ENCODE assay signal across 9 cellular contexts in the genomic region with DNA sequence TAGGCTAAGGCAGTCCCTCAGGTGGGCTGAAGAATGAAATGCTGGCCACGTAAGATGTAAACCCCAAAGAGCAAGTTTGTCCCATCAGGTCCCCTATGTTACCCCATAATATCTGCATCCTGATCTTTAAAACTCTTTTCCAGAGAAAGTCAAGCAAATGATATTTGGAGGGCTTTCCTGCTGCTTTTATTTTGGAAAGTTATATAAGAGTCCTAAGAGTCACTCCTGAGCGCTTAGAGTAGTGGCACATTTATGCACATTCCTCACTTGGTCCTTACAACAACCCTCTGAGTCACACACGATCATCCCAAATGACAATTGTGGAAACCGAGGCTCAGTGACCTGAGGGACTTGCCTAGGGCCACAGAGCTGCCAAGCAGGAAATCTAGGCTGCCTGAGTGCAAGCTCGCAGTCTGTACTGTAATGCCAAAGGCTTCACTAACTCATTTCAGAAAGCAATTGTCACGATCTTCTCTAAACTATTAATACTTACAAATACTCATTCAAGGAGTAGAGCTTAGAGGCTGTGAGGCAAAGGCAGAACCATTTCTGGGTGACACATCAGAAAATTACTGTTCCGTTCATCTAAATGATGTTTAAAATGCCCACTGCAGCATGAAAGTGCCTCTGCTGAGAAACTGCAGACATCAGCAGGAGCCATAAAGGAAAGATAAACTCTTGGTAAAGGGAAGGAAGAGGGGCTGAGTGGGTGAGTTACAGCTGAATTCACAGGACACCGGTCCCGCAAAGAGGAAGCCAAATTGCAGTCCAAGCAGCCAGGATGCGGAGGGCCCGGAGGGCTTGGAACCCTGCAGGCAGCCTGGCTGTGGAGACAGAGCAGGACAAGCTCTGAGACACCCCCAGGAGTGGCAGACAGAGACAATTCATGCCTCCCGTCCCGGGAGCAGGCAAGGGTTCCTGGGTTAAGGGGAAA. TPM values are rescaled to one million over a fixed set of nuclear protein-coding genes. Genes with fewer than 3 reads are reported as not detected.
DNase-seq lines count a peak whose midpoint lies in the region; ATAC-seq and TF ChIP-seq lines count a peak whose summit lies in the region.
"Had no signal": no experiment of that assay in that cellular context is flagged by ENCODE, and none has a peak within 500 bp of the region (broad histone marks: within the 10 kb centered on the region; RNA-seq: fewer than 3 reads in every experiment).

No MANE protein-coding gene starts in this region.

- no peak overlapping the region for H3K4ac ChIP-seq in mesenchymal stem cell (ENCODE audit: low read depth in 1 of 2, low read length in 2 of 2)

- TF ChIP-seq EP300 in SK-N-SH (IDR thresholded peaks at IDR 0.05; ENCODE audit: borderline replicate concordance in 1 of 2, low read depth in 1 of 2, low read length in 1 of 2), result no peak
- no peak for TF ChIP-seq EP300 in suprapubic skin (IDR thresholded peaks at IDR 0.05)

- H3K4me1 ChIP-seq in SK-N-SH (ENCODE audit: control insufficient read depth in 1 of 2, insufficient read depth in 2 of 2, low read depth in 1 of 2, low read length in 1 of 2) (peaks cover 46 to 76% of the 10 kb centered on the region in 2 experiments), ascending aorta (peaks cover 44 to 92% of the 10 kb centered on the region in 2 donors), mesenchymal stem cell (ENCODE audit: control insufficient read depth, insufficient read depth, low read depth, low read length) (peaks cover 40% of the 10 kb centered on the region), suprapubic skin (peaks cover 96% of the 10 kb centered on the region)

- H3K27me3 ChIP-seq in SK-N-SH (ENCODE audit: insufficient read depth) (no peaks in the 10 kb centered on the region), ascending aorta (no peaks in the 10 kb centered on the region), mesenchymal stem cell (ENCODE audit: control insufficient read depth in 1 of 2, insufficient read depth in 1 of 2, low read length in 2 of 2) (no peaks in the 10 kb centered on the region), suprapubic skin (no peaks in the 10 kb centered on the region)

- H3K4me2 ChIP-seq in SK-N-SH (no peak overlapping the region), mesenchymal stem cell (ENCODE audit: low read length, poor library complexity, severe bottlenecking) (peak overlapping the region; percentile 5)

- H2AK5ac ChIP-seq in mesenchymal stem cell (ENCODE audit: low read length, severe bottlenecking), result no peak overlapping the region

- peaks cover 87% of the 10 kb centered on the region for H3K79me2 ChIP-seq in SK-N-SH (ENCODE audit: insufficient read depth)

- DNase-seq in SK-N-SH (peak; percentile 49), ascending aorta (ENCODE audit: low spot score in 2 of 2) (no peak), mesenchymal stem cell (peak; percentile 60), suprapubic skin (ENCODE audit: low spot score in 2 of 2) (no peak), lower leg skin (ENCODE audit: low spot score in 2 of 2) (no peak)

- TF ChIP-seq CTCF in SK-N-SH (IDR thresholded peaks at IDR 0.05) (no peak), ascending aorta (IDR thresholded peaks at IDR 0.05) (no peak), suprapubic skin (IDR thresholded peaks at IDR 0.05) (no peak), lower leg skin (IDR thresholded peaks at IDR 0.05) (no peak)

- H3K9me2 ChIP-seq in SK-N-SH, result no peaks in the 10 kb centered on the region

- POLR2A ChIA-PET in SK-N-SH (lab: Yijun Ruan, JAX), result interaction anchor here (1.1 kb wide), 1 partner anchor 17 kb away, joined by 3 read pairs; no protein-coding TSS in a partner anchor

- peak overlapping the region in 1 of 2 experiments; percentile 87; a peak in 2 of 4 replicates for H3K27ac ChIP-seq in SK-N-SH (ENCODE audit: low read depth in 2 of 2, low read length in 1 of 2)
- H3K27ac ChIP-seq in ascending aorta, result peak overlapping the region; percentile 89 to 93
- peak overlapping the region; percentile 57 for H3K27ac ChIP-seq in mesenchymal stem cell (ENCODE audit: low read length, poor library complexity, severe bottlenecking)
- H3K27ac ChIP-seq in suprapubic skin, result peak overlapping the region; percentile 85
- H3K27ac ChIP-seq: 22Rv1 had no signal

- H2BK15ac ChIP-seq in mesenchymal stem cell (ENCODE audit: low read depth, poor library complexity, severe bottlenecking), result no peak overlapping the region

- H2AFZ ChIP-seq in SK-N-SH (ENCODE audit: low read depth), result no peak overlapping the region
- no peak overlapping the region for H2AFZ ChIP-seq in mesenchymal stem cell (ENCODE audit: low read depth, low read length)

- H3K23ac ChIP-seq in mesenchymal stem cell (ENCODE audit: low read length in 2 of 2), result peak overlapping the region in 1 of 2 experiments; percentile 14

- CTCF ChIA-PET in SK-N-SH (lab: Yijun Ruan, JAX), result interaction anchor here (1.5 to 1.9 kb wide), 2 partner anchors 15 to 197 kb away, joined by 5 to 8 read pairs; no protein-coding TSS in a partner anchor

- no peak overlapping the region for H3K9ac ChIP-seq in SK-N-SH
- H3K9ac ChIP-seq in mesenchymal stem cell (ENCODE audit: low read length), result peak overlapping the region; percentile 88

- ATAC-seq in SK-N-SH treated with all-trans-retinoic acid at 6 μM for 48 hours (no peak), HG03432 (IDR thresholded peaks at IDR 0.05; ENCODE audit: unreplicated experiment) (no peak), HG03469 (IDR thresholded peaks at IDR 0.05; ENCODE audit: unreplicated experiment) (no peak)

- TF ChIP-seq POLR2A in suprapubic skin (IDR thresholded peaks at IDR 0.05) (no peak), lower leg skin (IDR thresholded peaks at IDR 0.05) (no peak)

- TF ChIP-seq RAD21 in SK-N-SH (IDR thresholded peaks at IDR 0.05; ENCODE audit: low read length), result no peak

- H3K4me3 ChIP-seq in SK-N-SH (ENCODE audit: low read depth in 2 of 2, low read length in 1 of 2), result no peak overlapping the region
- H3K4me3 ChIP-seq in ascending aorta, result peak overlapping the region in 1 of 2 donors; percentile 12
- H3K4me3 ChIP-seq in mesenchymal stem cell (ENCODE audit: insufficient read depth in 1 of 2, low read depth in 1 of 2, low read length in 2 of 2), result peak overlapping the region in 1 of 2 experiments; percentile 43
- no peak overlapping the region for H3K4me3 ChIP-seq in suprapubic skin
- no peak overlapping the region for H3K4me3 ChIP-seq in lower leg skin (ENCODE audit: low read depth, poor library complexity, severe bottlenecking)

- H3K79me1 ChIP-seq in mesenchymal stem cell (replicated peaks; ENCODE audit: low read length, poor library complexity, severe bottlenecking), result no peaks in the 10 kb centered on the region

- H3K14ac ChIP-seq in mesenchymal stem cell (ENCODE audit: low read length in 2 of 2), result no peak overlapping the region

- peaks cover 0 to 7% of the 10 kb centered on the region in 2 experiments for H3K36me3 ChIP-seq in SK-N-SH (replicated peaks in 1 of 2; ENCODE audit: control insufficient read depth in 1 of 2, insufficient read depth in 2 of 2, low read length in 1 of 2)
- H3K36me3 ChIP-seq in ascending aorta, result no peaks in the 10 kb centered on the region
- no peaks in the 10 kb centered on the region for H3K36me3 ChIP-seq in mesenchymal stem cell (ENCODE audit: control insufficient read depth in 1 of 2, insufficient read depth in 2 of 2, low read depth in 1 of 2, low read length in 2 of 2)
- H3K36me3 ChIP-seq in suprapubic skin, result no peaks in the 10 kb centered on the region

- intact Hi-C loops in ascending aorta (cut with DNase I) (loop anchor here (2.0 kb wide), 1 partner anchor 30 kb away; a partner anchor contains a TSS), lower leg skin (cut with DNase I; ENCODE audit: low total_unique reads) (no loop called here)

- peaks cover 97% of the 10 kb centered on the region for H4K20me1 ChIP-seq in SK-N-SH (ENCODE audit: insufficient read depth)

- H4K91ac ChIP-seq in mesenchymal stem cell (ENCODE audit: low read length), result no peak overlapping the region

- H3K18ac ChIP-seq in mesenchymal stem cell (ENCODE audit: low read depth in 1 of 2, low read length in 2 of 2), result peak overlapping the region in 1 of 2 experiments; percentile 25

- 69% methylated on average over 13 of the region's 13 CpGs for WGBS in SK-N-SH (ENCODE audit: low lambda C conversion rate)
- WGBS in mesenchymal stem cell, result 25% methylated on average over 13 of the region's 13 CpGs
- 31% methylated on average over 13 of the region's 13 CpGs for WGBS in suprapubic skin
- WGBS in lower leg skin, 2 donors, result 23 to 36% methylated on average over 13 of the region's 13 CpGs

- H2BK5ac ChIP-seq in mesenchymal stem cell (ENCODE audit: low read depth, low read length, poor library complexity, severe bottlenecking), result no peak overlapping the region

- H3K9me3 ChIP-seq in SK-N-SH, result no peaks in the 10 kb centered on the region
- H3K9me3 ChIP-seq in ascending aorta, result no peaks in the 10 kb centered on the region
- H3K9me3 ChIP-seq in mesenchymal stem cell (ENCODE audit: control insufficient read depth, low read length), result no peaks in the 10 kb centered on the region
- no peaks in the 10 kb centered on the region for H3K9me3 ChIP-seq in suprapubic skin

- peaks cover 23% of the 10 kb centered on the region for H3F3A ChIP-seq in SK-N-SH (replicated peaks; ENCODE audit: insufficient read depth)

- no peak overlapping the region for H2BK120ac ChIP-seq in mesenchymal stem cell (ENCODE audit: low read depth, low read length)

- peak overlapping the region in 1 of 2 experiments; percentile 29 for H2BK12ac ChIP-seq in mesenchymal stem cell (ENCODE audit: low read length in 2 of 2)

- H4K8ac ChIP-seq in mesenchymal stem cell (ENCODE audit: low read length), result no peak overlapping the region

TF ChIP-seq in SK-N-SH, 30 proteins besides CTCF, POLR2A, EP300 and RAD21:
- TF ChIP-seq, protein P1, sequence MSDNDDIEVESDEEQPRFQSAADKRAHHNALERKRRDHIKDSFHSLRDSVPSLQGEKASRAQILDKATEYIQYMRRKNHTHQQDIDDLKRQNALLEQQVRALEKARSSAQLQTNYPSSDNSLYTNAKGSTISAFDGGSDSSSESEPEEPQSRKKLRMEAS (IDR thresholded peaks at IDR 0.05; ENCODE audit: low read depth), result no peak
- no peak for TF ChIP-seq JUND (IDR thresholded peaks at IDR 0.05)

TF ChIP-seq in SK-N-SH treated with all-trans-retinoic acid at 6 μM for 48 hours, 23 proteins besides CTCF, POLR2A, EP300 and RAD21 (continues in another document):
- TF ChIP-seq ZFP30 (CRISPR knock-in tag; IDR thresholded peaks at IDR 0.05), result no peak

RNA-seq across cellular contexts. Expression of a gene that starts 30.8 kb away (rescaled TPM):
- 116 and 122 TPM in 2 replicates for polyA plus RNA-seq in SK-N-SH (2012; rRNA removed)
- polyA plus RNA-seq in SK-N-SH (2012; cell fraction: cytosol; rRNA removed), result 137 and 163 TPM in 2 replicates
- polyA plus RNA-seq in SK-N-SH (2012; cell fraction: nucleus; rRNA removed), result 55.0 and 73.6 TPM in 2 replicates
- total RNA-seq in ascending aorta (102 TPM), suprapubic skin (100 to 1,000 TPM; 101 to 130 (median 126) TPM), lower leg skin (100 to 1,000 TPM in 2 of 4 donors, 10 to 100 TPM in 2; 84.7 to 124 (median 103) TPM)
- 431 TPM for polyA plus RNA-seq in mesenchymal stem cell (2013, experiment 1 of 2)
- 426 TPM for polyA plus RNA-seq in mesenchymal stem cell (2013, experiment 2 of 2)

Comparison
In these comparisons a context has a peak if more than half of its experiments do, and no peak if none do; other contexts are left out.
1. DNase-seq: peak in SK-N-SH (single experiment) and mesenchymal stem cell (single experiment); none in ascending aorta (0 of 2), suprapubic skin (0 of 2) and lower leg skin (0 of 2).